Comparison of ENCODE assay signal across 14 cellular contexts in genomic region chr5:171421331-171422262, GRCh38. TPM values are rescaled to one million over a fixed set of nuclear protein-coding genes. Genes with fewer than 3 reads are reported as not detected.
DNase-seq lines count a peak whose midpoint lies in the region; ATAC-seq and TF ChIP-seq lines count a peak whose summit lies in the region.
"Had no signal": no experiment of that assay in that cellular context is flagged by ENCODE, and none has a peak within 500 bp of the region (broad histone marks: within the 10 kb centered on the region; RNA-seq: fewer than 3 reads in every experiment).

No MANE protein-coding gene starts in this region.

- H3K4me1 Mint-ChIP-seq in brain: peaks cover 30% of the 10 kb centered on the region

- DNase-seq in 8988T: peak; percentile 27
- no peak for DNase-seq in NCI-H748 (lab: John Stamatoyannopoulos, UW; ENCODE audit: unreplicated experiment)
- no peak for DNase-seq in H4 (ENCODE audit: low spot score)
- DNase-seq: NCI-H187; stimulated activated CD4-positive, alpha-beta T cell treated with anti-CD3 and anti-CD28 coated beads, Interleukin-12 subunit alpha, Interleukin-12 subunit beta, amount 100 ng/mL, for 4 hours had no signal

- H3K9ac ChIP-seq in ES-I3 (ENCODE audit: low read depth, low read length): peak overlapping the region; percentile 79; the same call in 1 of the 2 replicates

- peak overlapping the region; percentile 44 to 63 for H3K4me3 ChIP-seq in muscle layer of duodenum (ENCODE audit: low read depth in 1 of 2, low read length in 2 of 2)
- H3K4me3 ChIP-seq: HAP-1, mucosa of descending colon had no signal

- H3K9me3 Mint-ChIP-seq in brain: peaks cover 0 to 3% (median 0%) of the 10 kb centered on the region in 5 experiments

- ATAC-seq in GM21367 (IDR thresholded peaks at IDR 0.05; ENCODE audit: unreplicated experiment) (no peak), HG03520 (IDR thresholded peaks at IDR 0.05; ENCODE audit: unreplicated experiment) (no peak)

- no peaks in the 10 kb centered on the region for H3K36me3 ChIP-seq in ES-I3 (ENCODE audit: insufficient read depth, low read length)
- H3K36me3 ChIP-seq in muscle layer of duodenum (ENCODE audit: control insufficient read depth in 1 of 2, insufficient read depth in 2 of 2, low read length in 2 of 2): no peaks in the 10 kb centered on the region
- H3K36me3 ChIP-seq: HAP-1, Peyer's patch had no signal

- H3K27me3 ChIP-seq in muscle layer of duodenum (ENCODE audit: low read depth, low read length): peaks cover 9% of the 10 kb centered on the region
- H3K27me3 ChIP-seq: Peyer's patch had no signal

- H3K4me1 ChIP-seq in ES-I3 (ENCODE audit: insufficient read depth, low read length): peaks cover 32% of the 10 kb centered on the region
- peaks cover 0 to 30% of the 10 kb centered on the region in 2 donors for H3K4me1 ChIP-seq in muscle layer of duodenum (ENCODE audit: control insufficient read depth in 1 of 2, insufficient read depth in 2 of 2, low read length in 2 of 2)

- H3K9me3 ChIP-seq in ES-I3 (ENCODE audit: control insufficient read depth, insufficient read depth, low read length) (no peaks in the 10 kb centered on the region), muscle layer of duodenum (ENCODE audit: control insufficient read depth in 1 of 2, low read length in 2 of 2) (no peaks in the 10 kb centered on the region)
- H3K9me3 ChIP-seq: HAP-1, mucosa of descending colon, Peyer's patch had no signal

- H3K36me3 Mint-ChIP-seq in brain: no peaks in the 10 kb centered on the region

- H3K4me3 Mint-ChIP-seq in brain: peak overlapping the region; percentile 73 to 88 (median 81)

- peak overlapping the region in 4 of 5 experiments; percentile 61 to 93 (median 78) for H3K27ac Mint-ChIP-seq in brain

- TF ChIP-seq CTCF in brain (conservative IDR thresholded peaks at IDR 0.05): no peak

- H3K27me3 Mint-ChIP-seq in brain: peaks cover 36% of the 10 kb centered on the region

- no peak overlapping the region for H3K27ac ChIP-seq in muscle layer of duodenum (ENCODE audit: low read length)
- H3K27ac ChIP-seq: C4-2B had no signal

RNA-seq across cellular contexts. Expression of gene FGF18, which starts 2.1 kb away (rescaled TPM):
- polyA plus RNA-seq in brain (ENCODE audit: insufficient read depth, low read depth, low replicate concordance): 0.58 TPM
- not detected in 2 replicates for total RNA-seq in H4 (2014; rRNA removed; shearing (Covaris generic))

RNA-seq across cellular contexts. Expression of gene NPM1, which starts 33.9 kb away (rescaled TPM):
- polyA plus RNA-seq in brain (ENCODE audit: insufficient read depth, low read depth, low replicate concordance): 407 TPM
- 2,050 and 2,786 TPM in 2 replicates for total RNA-seq in H4 (2014; rRNA removed; shearing (Covaris generic))
